In the genomic region with DNA sequence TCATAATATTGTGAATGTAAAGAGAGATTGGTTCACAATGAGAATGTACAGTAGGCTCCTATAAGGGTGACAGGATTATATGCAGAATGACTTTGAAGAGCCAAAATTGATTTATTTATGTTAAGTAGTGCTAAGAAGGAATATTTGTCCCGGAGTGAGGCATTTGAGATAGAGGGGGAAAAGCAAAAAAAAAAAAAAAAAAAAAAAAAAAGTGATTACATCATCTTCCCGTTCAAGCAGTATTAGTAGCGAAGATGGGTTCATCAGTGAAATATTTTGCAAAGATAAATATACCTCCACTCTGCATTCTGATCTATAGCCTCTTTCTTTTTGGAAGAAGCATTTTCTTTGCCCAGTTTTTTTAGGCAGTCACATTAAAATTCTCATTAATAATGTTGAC, we compare ENCODE assay signal across 12 cellular contexts.
A peak's percentile ranks its signal among the peaks of the same experiment; 100 is the strongest.
DNase-seq lines count a peak whose midpoint lies in the region; TF ChIP-seq lines count a peak whose summit lies in the region.
"Had no signal": no experiment of that assay in that cellular context is flagged by ENCODE, and none has a peak within 500 bp of the region (broad histone marks: within the 10 kb centered on the region; RNA-seq: fewer than 3 reads in every experiment).

No MANE protein-coding gene starts in this region.

- POLR2A ChIA-PET in MCF 10A (lab: Yijun Ruan, JAX), result interaction anchor here (3.8 kb wide), 1 partner anchor 9 kb away, joined by 16 read pairs; no protein-coding TSS in a partner anchor

- H3K27me3 ChIP-seq in breast epithelium, result no peaks in the 10 kb centered on the region
- no peaks in the 10 kb centered on the region for H3K27me3 ChIP-seq in mucosa of rectum (ENCODE audit: control insufficient read depth in 2 of 2, insufficient read depth in 2 of 2, low read length in 2 of 2)
- no peaks in the 10 kb centered on the region for H3K27me3 ChIP-seq in tibial artery
- H3K27me3 ChIP-seq: BLaER1 had no signal

- H3K9me3 Mint-ChIP-seq in MCF 10A (ENCODE audit: unreplicated experiment), result no peaks in the 10 kb centered on the region
- H3K9me3 Mint-ChIP-seq in brain, result no peaks in the 10 kb centered on the region

- H3K4me1 Mint-ChIP-seq in MCF 10A (ENCODE audit: insufficient read depth, unreplicated experiment) (peaks cover 43% of the 10 kb centered on the region), brain (peaks cover 68% of the 10 kb centered on the region)

- H3K36me3 ChIP-seq in breast epithelium, result no peaks in the 10 kb centered on the region
- H3K36me3 ChIP-seq in mucosa of rectum (ENCODE audit: control insufficient read depth in 2 of 2, insufficient read depth in 2 of 2, low read length in 2 of 2), result peaks cover 21 to 24% of the 10 kb centered on the region in 2 donors
- peaks cover 24 to 33% (median 25%) of the 10 kb centered on the region in 3 donors for H3K36me3 ChIP-seq in tibial artery

- H3K27me3 Mint-ChIP-seq in MCF 10A (ENCODE audit: insufficient read depth, unreplicated experiment), result no peaks in the 10 kb centered on the region
- H3K27me3 Mint-ChIP-seq in brain, result peaks cover 4% of the 10 kb centered on the region

- H3K9me3 ChIP-seq in breast epithelium (no peaks in the 10 kb centered on the region), mucosa of rectum (ENCODE audit: control insufficient read depth in 2 of 2, low read length in 2 of 2) (no peaks in the 10 kb centered on the region), tibial artery (no peaks in the 10 kb centered on the region)
- H3K9me3 ChIP-seq: BLaER1 had no signal

- peaks cover 6 to 38% of the 10 kb centered on the region in 2 donors for H3K4me1 ChIP-seq in breast epithelium
- peaks cover 23 to 44% of the 10 kb centered on the region in 2 donors for H3K4me1 ChIP-seq in mucosa of rectum (ENCODE audit: control insufficient read depth in 2 of 2, insufficient read depth in 2 of 2, low read length in 2 of 2)
- peaks cover 0 to 77% (median 53%) of the 10 kb centered on the region in 4 donors for H3K4me1 ChIP-seq in tibial artery

- no TSS peak for BruUV-seq in MCF 10A (replicated peaks; lab: Mats Ljungman, UMichigan)

- H3K4me3 Mint-ChIP-seq in MCF 10A (ENCODE audit: unreplicated experiment) (no peak overlapping the region), brain (peak overlapping the region; percentile 81 to 91 (median 89))

- CTCF ChIA-PET in MCF 10A (lab: Yijun Ruan, JAX), result no interaction called here

- peak overlapping the region in 1 of 2 donors; percentile 88 for H3K9ac ChIP-seq in mucosa of rectum (ENCODE audit: low read depth in 1 of 2, low read length in 2 of 2)
- H3K9ac ChIP-seq: BLaER1 had no signal

- H3K27ac ChIP-seq in breast epithelium (peak overlapping the region; percentile 90 to 94), mucosa of rectum (ENCODE audit: low read depth in 2 of 2, low read length in 2 of 2) (peak overlapping the region; percentile 88 to 91), tibial artery (peak overlapping the region; percentile 76 to 86)

- TF ChIP-seq CTCF in breast epithelium (IDR thresholded peaks at IDR 0.05) (no peak), MCF 10A (IDR thresholded peaks at IDR 0.05; ENCODE audit: unreplicated experiment) (no peak), brain (conservative IDR thresholded peaks at IDR 0.05) (no peak), tibial artery (IDR thresholded peaks at IDR 0.05) (no peak)

- H3K27ac Mint-ChIP-seq in MCF 10A (ENCODE audit: low read depth, unreplicated experiment), result no peak overlapping the region
- peak overlapping the region; percentile 54 to 99 (median 85) for H3K27ac Mint-ChIP-seq in brain

- DNase-seq in breast epithelium (ENCODE audit: low spot score in 2 of 2) (no peak), MCF 10A (ENCODE audit: unreplicated experiment) (no peak), tibial artery (no peak), germinal center (ENCODE audit: low spot score) (no peak), COR-L47 (lab: John Stamatoyannopoulos, UW) (no peak), NCI-H1092 (lab: John Stamatoyannopoulos, UW) (no peak)
- DNase-seq: activated CD4-positive, alpha-beta T cell treated with anti-CD3 and anti-CD28 coated beads for 1 hour; dermis blood vessel endothelial cell; NCI-H526 treated with DMSO at 0.1 percent for 48 hours had no signal

- peak overlapping the region in 2 of 3 donors; percentile 60 to 73 for H3K4me3 ChIP-seq in breast epithelium
- H3K4me3 ChIP-seq in mucosa of rectum (ENCODE audit: low read length in 2 of 2), result peak overlapping the region; percentile 8 to 81
- peak overlapping the region; percentile 53 to 55 for H3K4me3 ChIP-seq in tibial artery

- H3K36me3 Mint-ChIP-seq in MCF 10A (ENCODE audit: insufficient read depth, unreplicated experiment) (peaks cover 100% of the 10 kb centered on the region), brain (peaks cover 21% of the 10 kb centered on the region)

- TF ChIP-seq POLR2A in breast epithelium (IDR thresholded peaks at IDR 0.05), result no peak

- intact Hi-C loops in breast epithelium (cut with DNase I; ENCODE audit: low total_unique reads), result no loop called here
- intact Hi-C loops in MCF 10A (cut with micrococcal nuclease), result loop anchor here (5.0 kb wide), 3 partner anchors 368 to 718 kb away; no protein-coding TSS in a partner anchor
- intact Hi-C loops in tibial artery (cut with DNase I; ENCODE audit: low total_unique reads), result loop anchor here (5.0 kb wide), 2 partner anchors 173 to 673 kb away; no protein-coding TSS in a partner anchor
